ENCODE assay signal across 12 cellular contexts in genomic region chr9:35619800-35620158, GRCh38. TPM values are rescaled to one million over a fixed set of nuclear protein-coding genes. Genes with fewer than 3 reads are reported as not detected.
DNase-seq lines count a peak whose midpoint lies in the region; ATAC-seq, FAIRE-seq and TF ChIP-seq lines count a peak whose summit lies in the region.
"Had no signal": no experiment of that assay in that cellular context is flagged by ENCODE, and none has a peak within 500 bp of the region (broad histone marks: within the 10 kb centered on the region; RNA-seq: fewer than 3 reads in every experiment).

No MANE protein-coding gene starts in this region.

- in situ Hi-C loops in HepG2 (cut with HindIII; ENCODE audit: extremely low pct_ligation_motif_present, low pct_unique_long_range_greater_than_20kb): no loop called here
- in situ Hi-C loops in ACHN (cut with HindIII; ENCODE audit: low pct_ligation_motif_present, low pct_unique_long_range_greater_than_20kb, low sequenced_read_pairs): no loop called here

- DNase-seq in GM06990 (ENCODE audit: extremely low read depth, insufficient read length) (peak; percentile 66), stomach (no peak), HepG2 (ENCODE audit: low spot score) (no peak), A673 (ENCODE audit: low spot score) (no peak), ACHN (no peak)

- TF ChIP-seq EP300 in stomach (IDR thresholded peaks at IDR 0.05) (no peak), HepG2 (IDR thresholded peaks at IDR 0.05; ENCODE audit: low read depth in 2 of 2, low read length in 2 of 2) (no peak), HepG2 (CRISPR knock-in tag; IDR thresholded peaks at IDR 0.05; ENCODE audit: borderline replicate concordance) (no peak)

- H4K20me1 ChIP-seq in HepG2 (ENCODE audit: insufficient read depth, low read length): no peaks in the 10 kb centered on the region

- CTCF ChIA-PET in HepG2 (lab: Yijun Ruan, JAX; ENCODE audit: low intra/inter-chr PET ratio, low total read pairs): no interaction called here
- CTCF ChIA-PET in A673 (lab: Charles Lee): no interaction called here

- no peaks in the 10 kb centered on the region for H3K79me2 ChIP-seq in HepG2 (ENCODE audit: insufficient read depth, low read length)

- BruUV-seq in HepG2 (replicated peaks; lab: Mats Ljungman, UMichigan) (no TSS peak), A673 (replicated peaks; lab: Mats Ljungman, UMichigan) (no TSS peak)

- H3K4me2 ChIP-seq in HepG2 (ENCODE audit: low read depth, low read length): no peak overlapping the region

- no peaks in the 10 kb centered on the region for H3K27me3 Mint-ChIP-seq in activated naive CD8-positive, alpha-beta T cell

- H3K9ac ChIP-seq in HepG2 (ENCODE audit: insufficient read depth, low read depth, low read length): no peak overlapping the region

- no peak for TF ChIP-seq RAD21 in HepG2 (CRISPR knock-in tag; IDR thresholded peaks at IDR 0.05)

- H3K36me3 ChIP-seq in GM06990 (ENCODE audit: control insufficient read depth, insufficient read depth, low read length): no peaks in the 10 kb centered on the region
- H3K36me3 ChIP-seq in stomach: no peaks in the 10 kb centered on the region
- no peaks in the 10 kb centered on the region for H3K36me3 ChIP-seq in HepG2 (replicated peaks in 1 of 2; ENCODE audit: control insufficient read depth in 1 of 2, insufficient read depth in 2 of 2, low read length in 2 of 2)
- no peaks in the 10 kb centered on the region for H3K36me3 ChIP-seq in A673 (ENCODE audit: insufficient read depth, low read length, poor library complexity, severe bottlenecking)

- H3K9me3 ChIP-seq in stomach: no peaks in the 10 kb centered on the region
- H3K9me3 ChIP-seq in HepG2 (ENCODE audit: low read length): no peaks in the 10 kb centered on the region
- H3K9me3 ChIP-seq in A673 (ENCODE audit: low read depth, low read length, poor library complexity, severe bottlenecking): no peaks in the 10 kb centered on the region
- H3K9me3 ChIP-seq: testis had no signal

- no peaks in the 10 kb centered on the region for H3K27me3 ChIP-seq in GM06990 (replicated peaks; ENCODE audit: control insufficient read depth, insufficient read depth, low read length)
- H3K27me3 ChIP-seq in stomach: peaks cover 0 to 26% (median 0%) of the 10 kb centered on the region in 3 donors
- peaks cover 3 to 52% of the 10 kb centered on the region in 2 experiments; a peak in 3 of 5 replicates for H3K27me3 ChIP-seq in HepG2 (ENCODE audit: control insufficient read depth in 1 of 2, insufficient read depth in 2 of 2, low read length in 2 of 2)
- peaks cover 26% of the 10 kb centered on the region for H3K27me3 ChIP-seq in A673 (replicated peaks; ENCODE audit: insufficient read depth, low read depth, low read length, poor library complexity)
- H3K27me3 ChIP-seq: testis had no signal

- TF ChIP-seq POLR2A in stomach (IDR thresholded peaks at IDR 0.05) (no peak), HepG2 (IDR thresholded peaks at IDR 0.05; ENCODE audit: insufficient read depth in 1 of 2, low read depth in 2 of 2, low read length in 2 of 2) (no peak)

- H3K4me1 ChIP-seq in stomach (peaks cover 0 to 27% (median 17%) of the 10 kb centered on the region in 4 donors), HepG2 (ENCODE audit: insufficient read depth, low read length) (no peaks in the 10 kb centered on the region), A673 (ENCODE audit: insufficient read depth, low read length, poor library complexity, severe bottlenecking) (no peaks in the 10 kb centered on the region)

- no peaks in the 10 kb centered on the region for H3K9me3 Mint-ChIP-seq in activated naive CD8-positive, alpha-beta T cell (ENCODE audit: low read depth)

- POLR2A ChIA-PET in HepG2 (lab: Yijun Ruan, JAX) (no interaction called here), A673 (lab: Charles Lee; ENCODE audit: low non-redundant PET) (no interaction called here)

- H2AFZ ChIP-seq in HepG2 (ENCODE audit: low read length): no peak overlapping the region

- H3K27ac ChIP-seq in stomach: no peak overlapping the region
- H3K27ac ChIP-seq in HepG2 (ENCODE audit: extremely low read length, insufficient read depth, low read length): no peak overlapping the region
- H3K27ac ChIP-seq in A673 (ENCODE audit: low read depth, low read length, poor library complexity, severe bottlenecking): no peak overlapping the region
- H3K27ac ChIP-seq: testis had no signal

- intact Hi-C loops in stomach (cut with DNase I; ENCODE audit: low total_unique reads) (loop anchor here (10.0 kb wide), 1 partner anchor 55 kb away; a partner anchor contains a TSS), HepG2 (cut with micrococcal nuclease; ENCODE audit: unreplicated experiment) (no loop called here), A673 (cut with micrococcal nuclease; ENCODE audit: unreplicated experiment) (no loop called here)

- WGBS in stomach, 5 donors: 50 to 77% (median 67%) methylated on average over 2 of the region's 2 CpGs
- WGBS in HepG2 (ENCODE audit: low lambda C conversion rate): 0% methylated on average over 2 of the region's 2 CpGs

- TF ChIP-seq CTCF in GM06990 (IDR thresholded peaks at IDR 0.05; ENCODE audit: insufficient read depth, low read length, poor library complexity, severe bottlenecking): no peak
- TF ChIP-seq CTCF in stomach (IDR thresholded peaks at IDR 0.05): no peak
- TF ChIP-seq CTCF in HepG2 (CRISPR knock-in tag; IDR thresholded peaks at IDR 0.05): no peak
- no peak for TF ChIP-seq CTCF in A673 (conservative IDR thresholded peaks at IDR 0.05; ENCODE audit: low read depth, low read length)

- H3K36me3 Mint-ChIP-seq in activated naive CD8-positive, alpha-beta T cell: no peaks in the 10 kb centered on the region

- ATAC-seq in GM21360 (IDR thresholded peaks at IDR 0.05; ENCODE audit: unreplicated experiment): peak; percentile 55
- ATAC-seq in HG03378 (IDR thresholded peaks at IDR 0.05; ENCODE audit: unreplicated experiment): peak; percentile 51
- ATAC-seq in HepG2: no peak
- ATAC-seq: K562 had no signal

- H3K27ac Mint-ChIP-seq in activated naive CD8-positive, alpha-beta T cell: peak overlapping the region; percentile 88
- H3K27ac Mint-ChIP-seq: progenitor cell of endocrine pancreas had no signal

- peak overlapping the region; percentile 69 for H3K4me3 Mint-ChIP-seq in activated naive CD8-positive, alpha-beta T cell

- FAIRE-seq in HepG2 (lab: Jason Lieb, UNC): no peak
- FAIRE-seq: K562 had no signal

- H3K4me1 Mint-ChIP-seq in activated naive CD8-positive, alpha-beta T cell (ENCODE audit: low read depth): peaks cover 44% of the 10 kb centered on the region

- H3K4me3 ChIP-seq in GM06990 (replicated peaks; ENCODE audit: low read depth, low read length): no peak overlapping the region
- H3K4me3 ChIP-seq in stomach: no peak overlapping the region
- H3K4me3 ChIP-seq in HepG2 (replicated peaks in 1 of 3; ENCODE audit: insufficient read depth in 1 of 3, low read depth in 2 of 3, low read length in 3 of 3): no peak overlapping the region
- H3K4me3 ChIP-seq in A673 (ENCODE audit: low read depth, low read length, poor library complexity, severe bottlenecking): no peak overlapping the region
- H3K4me3 ChIP-seq: K562, testis had no signal

RNA-seq across cellular contexts. Expression of gene CD72, which starts 1.6 kb away (rescaled TPM):
- total RNA-seq in stomach: 10 to 100 TPM in 1 of 5 donors, 1 to 10 TPM in 1, not detected in 3; 3.1 to 18.7 TPM
- 1 to 10 TPM in 2 of 3 donors, under 1 TPM in 1; 0.61 to 2.8 (median 1.1) TPM for polyA plus RNA-seq in stomach
- total RNA-seq in HepG2 (2016; rRNA removed; fragmentation: Illumina TruSeq; extraction: Trizol): 0.18 TPM in 1 of 2 replicates, not detected in the other
- not detected in 2 replicates for total RNA-seq in HepG2 (2016; cell fraction: cytosol; rRNA removed; fragmentation: Illumina TruSeq; extraction: Trizol; ENCODE audit: low read depth)
- total RNA-seq in HepG2 (2016; cell fraction: insoluble cytoplasmic fraction; rRNA removed; fragmentation: Illumina TruSeq; extraction: Trizol): 0.17 TPM in 1 of 2 replicates, not detected in the other
- total RNA-seq in HepG2 (2016; cell fraction: membrane; rRNA removed; fragmentation: Illumina TruSeq; extraction: Trizol): not detected in 2 replicates
- 1.0 TPM in 1 of 2 replicates, not detected in the other for total RNA-seq in HepG2 (2016; cell fraction: nucleus; rRNA removed; fragmentation: Illumina TruSeq; extraction: Trizol)
- polyA plus RNA-seq in HepG2 (2011; rRNA removed): 0.82 and 1.1 TPM in 2 replicates
- polyA plus RNA-seq in HepG2 (2011; cell fraction: cytosol; rRNA removed): 0.19 and 0.32 TPM in 2 replicates
- polyA plus RNA-seq in HepG2 (2011; cell fraction: nucleus; rRNA removed): 2.3 and 3.2 TPM in 2 replicates
- 0.19 and 0.71 TPM in 2 replicates for polyA plus RNA-seq in HepG2 (2012)
- polyA plus RNA-seq in HepG2 (2016; cell fraction: cytosol; fragmentation: Illumina TruSeq; extraction: Trizol; ENCODE audit: low read depth): not detected in 2 replicates
- not detected in 2 replicates for polyA plus RNA-seq in HepG2 (2016; cell fraction: insoluble cytoplasmic fraction; fragmentation: Illumina TruSeq; extraction: Trizol; ENCODE audit: low read depth)
- polyA plus RNA-seq in HepG2 (2016; cell fraction: membrane; fragmentation: Illumina TruSeq; extraction: Trizol; ENCODE audit: low read depth): not detected in 2 replicates
- 0.67 TPM in 1 of 2 replicates, not detected in the other for polyA plus RNA-seq in HepG2 (2016; cell fraction: nucleus; fragmentation: Illumina TruSeq; extraction: Trizol; ENCODE audit: insufficient read depth, low read depth)
- 0.23 and 0.64 TPM in 2 replicates for polyA minus RNA-seq in HepG2 (2011; rRNA and poly(A)+ RNA removed; ENCODE audit: low replicate concordance)
- polyA minus RNA-seq in HepG2 (2011; cell fraction: cytosol; rRNA and poly(A)+ RNA removed): not detected in 2 replicates
- polyA minus RNA-seq in HepG2 (2011; cell fraction: nucleus; rRNA and poly(A)+ RNA removed): 1.7 and 2.4 TPM in 2 replicates
- total RNA-seq in A673 (2021): not detected in 2 replicates

RNA-seq across cellular contexts. Expression of gene TESK1, which starts 14.7 kb away (rescaled TPM):
- total RNA-seq in stomach: 10 to 100 TPM; 11.9 to 56.8 (median 34.6) TPM
- 10 to 100 TPM; 25.7 to 33.9 (median 28.4) TPM for polyA plus RNA-seq in stomach
- 3.1 and 7.3 TPM in 2 replicates for total RNA-seq in HepG2 (2016; rRNA removed; fragmentation: Illumina TruSeq; extraction: Trizol)
- 8.5 and 8.9 TPM in 2 replicates for total RNA-seq in HepG2 (2016; cell fraction: cytosol; rRNA removed; fragmentation: Illumina TruSeq; extraction: Trizol; ENCODE audit: low read depth)
- total RNA-seq in HepG2 (2016; cell fraction: insoluble cytoplasmic fraction; rRNA removed; fragmentation: Illumina TruSeq; extraction: Trizol): 3.0 and 7.7 TPM in 2 replicates
- 12.5 and 13.0 TPM in 2 replicates for total RNA-seq in HepG2 (2016; cell fraction: membrane; rRNA removed; fragmentation: Illumina TruSeq; extraction: Trizol)
- total RNA-seq in HepG2 (2016; cell fraction: nucleus; rRNA removed; fragmentation: Illumina TruSeq; extraction: Trizol): 8.3 and 9.6 TPM in 2 replicates
- polyA plus RNA-seq in HepG2 (2011; rRNA removed): 13.6 and 17.7 TPM in 2 replicates
- polyA plus RNA-seq in HepG2 (2011; cell fraction: cytosol; rRNA removed): 7.5 and 8.6 TPM in 2 replicates
- 84.3 and 90.2 TPM in 2 replicates for polyA plus RNA-seq in HepG2 (2011; cell fraction: nucleus; rRNA removed)
- polyA plus RNA-seq in HepG2 (2012): 16.5 and 24.7 TPM in 2 replicates
- polyA plus RNA-seq in HepG2 (2016; cell fraction: cytosol; fragmentation: Illumina TruSeq; extraction: Trizol; ENCODE audit: low read depth): 12.4 and 13.5 TPM in 2 replicates
- 7.5 and 8.7 TPM in 2 replicates for polyA plus RNA-seq in HepG2 (2016; cell fraction: insoluble cytoplasmic fraction; fragmentation: Illumina TruSeq; extraction: Trizol; ENCODE audit: low read depth)
- polyA plus RNA-seq in HepG2 (2016; cell fraction: membrane; fragmentation: Illumina TruSeq; extraction: Trizol; ENCODE audit: low read depth): 19.0 and 21.4 TPM in 2 replicates
- polyA plus RNA-seq in HepG2 (2016; cell fraction: nucleus; fragmentation: Illumina TruSeq; extraction: Trizol; ENCODE audit: insufficient read depth, low read depth): 34.7 and 41.3 TPM in 2 replicates
- polyA minus RNA-seq in HepG2 (2011; rRNA and poly(A)+ RNA removed; ENCODE audit: low replicate concordance): 11.7 and 13.6 TPM in 2 replicates
- polyA minus RNA-seq in HepG2 (2011; cell fraction: cytosol; rRNA and poly(A)+ RNA removed): 4.0 and 5.1 TPM in 2 replicates
- polyA minus RNA-seq in HepG2 (2011; cell fraction: nucleus; rRNA and poly(A)+ RNA removed): 20.6 and 20.9 TPM in 2 replicates
- 31.8 and 31.9 TPM in 2 replicates for total RNA-seq in A673 (2021)

RNA-seq across cellular contexts. Expression of gene SIT1, which starts 31.0 kb away (rescaled TPM):
- 1 to 10 TPM in 2 of 5 donors, not detected in 3; 2.0 to 2.3 TPM for total RNA-seq in stomach
- 1 to 10 TPM in 1 of 3 donors, under 1 TPM in 2; 0.62 to 1.1 (median 0.95) TPM for polyA plus RNA-seq in stomach
- total RNA-seq in HepG2 (2016; rRNA removed; fragmentation: Illumina TruSeq; extraction: Trizol): 0.09 and 0.24 TPM in 2 replicates
- total RNA-seq in HepG2 (2016; cell fraction: cytosol; rRNA removed; fragmentation: Illumina TruSeq; extraction: Trizol; ENCODE audit: low read depth): not detected in 2 replicates
- total RNA-seq in HepG2 (2016; cell fraction: insoluble cytoplasmic fraction; rRNA removed; fragmentation: Illumina TruSeq; extraction: Trizol): not detected in 2 replicates
- total RNA-seq in HepG2 (2016; cell fraction: membrane; rRNA removed; fragmentation: Illumina TruSeq; extraction: Trizol): not detected in 2 replicates
- total RNA-seq in HepG2 (2016; cell fraction: nucleus; rRNA removed; fragmentation: Illumina TruSeq; extraction: Trizol): not detected in 2 replicates
- 5.0 and 6.7 TPM in 2 replicates for polyA plus RNA-seq in HepG2 (2011; rRNA removed)
- polyA plus RNA-seq in HepG2 (2011; cell fraction: cytosol; rRNA removed): 4.9 and 8.4 TPM in 2 replicates
- 2.7 and 2.8 TPM in 2 replicates for polyA plus RNA-seq in HepG2 (2011; cell fraction: nucleus; rRNA removed)
- 2.0 and 3.3 TPM in 2 replicates for polyA plus RNA-seq in HepG2 (2012)
- 0.12 and 0.14 TPM in 2 replicates for polyA plus RNA-seq in HepG2 (2016; cell fraction: cytosol; fragmentation: Illumina TruSeq; extraction: Trizol; ENCODE audit: low read depth)
- polyA plus RNA-seq in HepG2 (2016; cell fraction: insoluble cytoplasmic fraction; fragmentation: Illumina TruSeq; extraction: Trizol; ENCODE audit: low read depth): not detected in 2 replicates
- polyA plus RNA-seq in HepG2 (2016; cell fraction: membrane; fragmentation: Illumina TruSeq; extraction: Trizol; ENCODE audit: low read depth): not detected in 2 replicates
- polyA plus RNA-seq in HepG2 (2016; cell fraction: nucleus; fragmentation: Illumina TruSeq; extraction: Trizol; ENCODE audit: insufficient read depth, low read depth): not detected in 2 replicates
- polyA minus RNA-seq in HepG2 (2011; rRNA and poly(A)+ RNA removed; ENCODE audit: low replicate concordance): 5.0 TPM in 1 of 2 replicates, not detected in the other
- polyA minus RNA-seq in HepG2 (2011; cell fraction: cytosol; rRNA and poly(A)+ RNA removed): 1.4 and 2.8 TPM in 2 replicates
- 0.50 TPM in 1 of 2 replicates, not detected in the other for polyA minus RNA-seq in HepG2 (2011; cell fraction: nucleus; rRNA and poly(A)+ RNA removed)
- total RNA-seq in A673 (2021): not detected in 2 replicates
- total RNA-seq: K562, progenitor cell of endocrine pancreas, Right ventricle myocardium inferior had no signal
- polyA plus RNA-seq: K562 had no signal

RNA-seq across cellular contexts. Expression of gene RMRP, which starts 38.0 kb away (rescaled TPM):
- total RNA-seq in stomach (over 10,000 TPM in 4 of 5 donors, 1,000 to 10,000 TPM in 1; 1,379 to 137,340 (median 23,544) TPM), HepG2 (2016; rRNA removed; fragmentation: Illumina TruSeq; extraction: Trizol) (1,047 and 4,025 TPM in 2 replicates), A673 (2021) (13,531 and 14,573 TPM in 2 replicates)
- polyA plus RNA-seq in stomach (10 to 100 TPM in 1 of 3 donors, not detected in 2; 64.3 TPM), HepG2 (2011; rRNA removed) (36.7 and 51.4 TPM in 2 replicates)
- 14,541 and 17,847 TPM in 2 replicates for total RNA-seq in HepG2 (2016; cell fraction: cytosol; rRNA removed; fragmentation: Illumina TruSeq; extraction: Trizol; ENCODE audit: low read depth)
- total RNA-seq in HepG2 (2016; cell fraction: insoluble cytoplasmic fraction; rRNA removed; fragmentation: Illumina TruSeq; extraction: Trizol): 1,278 and 4,694 TPM in 2 replicates
- total RNA-seq in HepG2 (2016; cell fraction: membrane; rRNA removed; fragmentation: Illumina TruSeq; extraction: Trizol): 1,777 and 1,949 TPM in 2 replicates
- 24,487 and 26,007 TPM in 2 replicates for total RNA-seq in HepG2 (2016; cell fraction: nucleus; rRNA removed; fragmentation: Illumina TruSeq; extraction: Trizol)
- polyA plus RNA-seq in HepG2 (2011; cell fraction: cytosol; rRNA removed): 33.6 and 36.8 TPM in 2 replicates
- polyA plus RNA-seq in HepG2 (2011; cell fraction: nucleus; rRNA removed): 3,177 and 3,657 TPM in 2 replicates
- polyA plus RNA-seq in HepG2 (2012): 10.9 and 118 TPM in 2 replicates
- 4.5 TPM in 1 of 2 replicates, not detected in the other for polyA plus RNA-seq in HepG2 (2016; cell fraction: cytosol; fragmentation: Illumina TruSeq; extraction: Trizol; ENCODE audit: low read depth)
- polyA plus RNA-seq in HepG2 (2016; cell fraction: insoluble cytoplasmic fraction; fragmentation: Illumina TruSeq; extraction: Trizol; ENCODE audit: low read depth): not detected in 2 replicates
- not detected in 2 replicates for polyA plus RNA-seq in HepG2 (2016; cell fraction: membrane; fragmentation: Illumina TruSeq; extraction: Trizol; ENCODE audit: low read depth)
- polyA plus RNA-seq in HepG2 (2016; cell fraction: nucleus; fragmentation: Illumina TruSeq; extraction: Trizol; ENCODE audit: insufficient read depth, low read depth): not detected in 2 replicates
- 7,133 and 10,474 TPM in 2 replicates for polyA minus RNA-seq in HepG2 (2011; rRNA and poly(A)+ RNA removed; ENCODE audit: low replicate concordance)
- 10,046 and 14,120 TPM in 2 replicates for polyA minus RNA-seq in HepG2 (2011; cell fraction: cytosol; rRNA and poly(A)+ RNA removed)
- polyA minus RNA-seq in HepG2 (2011; cell fraction: nucleus; rRNA and poly(A)+ RNA removed): 104,669 and 122,700 TPM in 2 replicates

RNA-seq across cellular contexts. Expression of gene CCDC107, which starts 38.3 kb away (rescaled TPM):
- total RNA-seq in stomach: 100 to 1,000 TPM in 1 of 5 donors, 10 to 100 TPM in 4; 15.6 to 104 (median 28.1) TPM
- polyA plus RNA-seq in stomach: 10 to 100 TPM; 58.8 to 86.4 (median 69.7) TPM
- 4.1 and 7.1 TPM in 2 replicates for total RNA-seq in HepG2 (2016; rRNA removed; fragmentation: Illumina TruSeq; extraction: Trizol)
- 13.2 and 13.3 TPM in 2 replicates for total RNA-seq in HepG2 (2016; cell fraction: cytosol; rRNA removed; fragmentation: Illumina TruSeq; extraction: Trizol; ENCODE audit: low read depth)
- 4.2 and 6.7 TPM in 2 replicates for total RNA-seq in HepG2 (2016; cell fraction: insoluble cytoplasmic fraction; rRNA removed; fragmentation: Illumina TruSeq; extraction: Trizol)
- total RNA-seq in HepG2 (2016; cell fraction: membrane; rRNA removed; fragmentation: Illumina TruSeq; extraction: Trizol): 13.0 TPM in 2 replicates
- 5.3 and 6.1 TPM in 2 replicates for total RNA-seq in HepG2 (2016; cell fraction: nucleus; rRNA removed; fragmentation: Illumina TruSeq; extraction: Trizol)
- polyA plus RNA-seq in HepG2 (2011; rRNA removed): 15.2 and 17.4 TPM in 2 replicates
- polyA plus RNA-seq in HepG2 (2011; cell fraction: cytosol; rRNA removed): 15.9 and 16.7 TPM in 2 replicates
- 7.4 and 9.8 TPM in 2 replicates for polyA plus RNA-seq in HepG2 (2011; cell fraction: nucleus; rRNA removed)
- 8.7 and 10.5 TPM in 2 replicates for polyA plus RNA-seq in HepG2 (2012)
- 30.2 and 33.6 TPM in 2 replicates for polyA plus RNA-seq in HepG2 (2016; cell fraction: cytosol; fragmentation: Illumina TruSeq; extraction: Trizol; ENCODE audit: low read depth)
- 6.7 and 7.5 TPM in 2 replicates for polyA plus RNA-seq in HepG2 (2016; cell fraction: insoluble cytoplasmic fraction; fragmentation: Illumina TruSeq; extraction: Trizol; ENCODE audit: low read depth)
- 19.8 and 22.8 TPM in 2 replicates for polyA plus RNA-seq in HepG2 (2016; cell fraction: membrane; fragmentation: Illumina TruSeq; extraction: Trizol; ENCODE audit: low read depth)
- 14.5 and 15.3 TPM in 2 replicates for polyA plus RNA-seq in HepG2 (2016; cell fraction: nucleus; fragmentation: Illumina TruSeq; extraction: Trizol; ENCODE audit: insufficient read depth, low read depth)
- polyA minus RNA-seq in HepG2 (2011; rRNA and poly(A)+ RNA removed; ENCODE audit: low replicate concordance): 3.4 and 5.3 TPM in 2 replicates
- 4.0 and 4.5 TPM in 2 replicates for polyA minus RNA-seq in HepG2 (2011; cell fraction: cytosol; rRNA and poly(A)+ RNA removed)
- 4.4 and 4.8 TPM in 2 replicates for polyA minus RNA-seq in HepG2 (2011; cell fraction: nucleus; rRNA and poly(A)+ RNA removed)
- 12.9 and 16.4 TPM in 2 replicates for total RNA-seq in A673 (2021)
